Comparison of ENCODE assay signal across 34 cellular contexts in the genomic region with DNA sequence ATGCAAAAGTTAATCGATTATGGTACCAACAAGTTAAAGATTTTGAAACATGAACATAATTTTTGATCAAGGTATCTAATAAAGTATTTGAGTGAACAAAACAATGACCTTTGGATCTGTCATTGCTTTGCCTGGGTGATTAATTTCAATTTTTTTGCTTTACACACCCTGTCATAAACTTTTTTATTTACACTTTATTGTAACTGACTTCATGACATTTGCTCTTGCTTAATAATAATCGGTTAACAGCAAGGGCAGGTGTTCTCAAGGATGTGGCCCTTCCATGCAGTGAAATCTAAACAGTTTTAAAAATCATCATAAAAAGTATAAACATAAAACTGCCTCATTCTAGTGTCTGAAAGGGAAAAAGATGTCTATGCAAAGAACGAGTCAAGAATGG. TPM values are rescaled to one million over a fixed set of nuclear protein-coding genes. Genes with fewer than 3 reads are reported as not detected.
"Had no signal": no experiment of that assay in that cellular context is flagged by ENCODE, and none has a peak within 500 bp of the region (broad histone marks: within the 10 kb centered on the region; RNA-seq: fewer than 3 reads in every experiment).

No MANE protein-coding gene starts in this region.

- H3K4me3 ChIP-seq: ascending aorta, cardiac muscle cell had no signal

- H3K9me3 ChIP-seq: ascending aorta had no signal

- H3K36me3 ChIP-seq: ascending aorta, cardiac muscle cell, WERI-Rb-1 had no signal

- DNase-seq: activated CD4-positive, alpha-beta memory T cell treated with anti-CD3 and anti-CD28 coated beads, Interleukin-2, amount 10 ng/mL, durations not matched to agents 7 days and 5 days; activated CD4-positive, alpha-beta T cell treated with anti-CD3 and anti-CD28 coated beads for 1 hour; activated CD4-positive, alpha-beta T cell treated with anti-CD3 and anti-CD28 coated beads for 36 hours; activated CD4-positive, alpha-beta T cell treated with anti-CD3 and anti-CD28 coated beads for 48 hours; activated CD4-positive, alpha-beta T cell treated with anti-CD3 and anti-CD28 coated beads, Interleukin-2, amount 10 ng/mL, durations not matched to agents 7 days and 5 days; activated CD4-positive, alpha-beta T cell treated with anti-CD3 and anti-CD28 coated beads, Interleukin-2, amount 50 U/mL, for 48 hours; activated CD4-positive, CD25-positive, alpha-beta regulatory T cell; activated CD8-positive, alpha-beta memory T cell treated with anti-CD3 and anti-CD28 coated beads for 24 hours; activated CD8-positive, alpha-beta memory T cell treated with anti-CD3 and anti-CD28 coated beads, Interleukin-2, amount 10 ng/mL, durations not matched to agents 7 days and 5 days; activated CD8-positive, alpha-beta memory T cell treated with anti-CD3 and anti-CD28 coated beads, Interleukin-2, amount 50 U/mL, for 48 hours; activated CD8-positive, alpha-beta T cell treated with anti-CD3 and anti-CD28 coated beads, Interleukin-2, amount 10 ng/mL, durations not matched to agents 7 days and 5 days; activated effector memory CD4-positive, alpha-beta T cell treated with Interleukin-2 at 50 U/mL for 16 hours; activated gamma-delta T cell; activated naive CD4-positive, alpha-beta T cell treated with anti-CD3 and anti-CD28 coated beads, Interleukin-2, amount 10 ng/mL, durations not matched to agents 7 days and 5 days; activated naive CD4-positive, alpha-beta T cell treated with Interleukin-2 at 50 U/mL for 16 hours; activated naive CD8-positive, alpha-beta T cell treated with anti-CD3 and anti-CD28 coated beads, Interleukin-2, amount 10 ng/mL, durations not matched to agents 7 days and 5 days; activated naive CD8-positive, alpha-beta T cell treated with anti-CD3 and anti-CD28 coated beads, Interleukin-2, amount 50 U/mL, for 24 hours; activated T-cell treated with anti-CD3 and anti-CD28 coated beads, Interleukin-2, amount 50 U/mL, for 24 hours; activated T-cell treated with anti-CD3 and anti-CD28 coated beads, Interleukin-2, amount 50 U/mL, for 48 hours; amygdala; anterior cingulate cortex; caudate nucleus; cerebellar nuclear complex; T-helper 1 cell; T-helper 2 cell; T-helper 9 cell; WERI-Rb-1 had no signal

- H3K4me1 ChIP-seq: ascending aorta had no signal

- ATAC-seq: activated CD4-positive, alpha-beta T cell treated with anti-CD3 and anti-CD28 coated beads for 36 hours; activated CD4-positive, CD25-positive, alpha-beta regulatory T cell treated with anti-CD3 and anti-CD28 coated beads, Interleukin-2, amount 50 U/mL, for 24 hours; activated CD8-positive, alpha-beta memory T cell treated with anti-CD3 and anti-CD28 coated beads, Interleukin-2, amount 10 ng/mL, durations not matched to agents 7 days and 5 days; activated CD8-positive, alpha-beta T cell treated with anti-CD3 and anti-CD28 coated beads, Interleukin-2, amount 10 ng/mL, durations not matched to agents 7 days and 5 days; activated naive CD8-positive, alpha-beta T cell treated with anti-CD3 and anti-CD28 coated beads, Interleukin-2, amount 50 U/mL, for 24 hours; WTC11 had no signal

RNA-seq across cellular contexts. Expression of gene ATOH1, which starts 24.1 kb away (rescaled TPM):
- total RNA-seq: activated CD4-positive, alpha-beta memory T cell treated with anti-CD3 and anti-CD28 coated beads, Interleukin-2, amount 10 ng/mL, durations not matched to agents 7 days and 5 days; activated CD4-positive, alpha-beta T cell treated with anti-CD3 and anti-CD28 coated beads for 36 hours; activated CD4-positive, alpha-beta T cell treated with anti-CD3 and anti-CD28 coated beads, Interleukin-2, amount 10 ng/mL, durations not matched to agents 7 days and 5 days; activated CD8-positive, alpha-beta memory T cell treated with anti-CD3 and anti-CD28 coated beads, Interleukin-2, amount 10 ng/mL, durations not matched to agents 7 days and 5 days; activated CD8-positive, alpha-beta T cell treated with anti-CD3 and anti-CD28 coated beads, Interleukin-2, amount 10 ng/mL, durations not matched to agents 7 days and 5 days; activated naive CD8-positive, alpha-beta T cell treated with anti-CD3 and anti-CD28 coated beads, Interleukin-2, amount 10 ng/mL, durations not matched to agents 7 days and 5 days; activated T-helper 2 cell treated with anti-CD3 and anti-CD28 coated beads, Interferon-gamma antibody, Interleukin-2, Interleukin-4, amounts not matched to agents 10 μg/mL and 5 μg/mL and 100 μg/mL, durations not matched to agents 14 hours and 24 hours and 36 hours; ascending aorta; bronchial epithelial cell; cardiac muscle cell; chondrocyte had no signal
